ENCODE assay signal across 22 cellular contexts in the genomic region with DNA sequence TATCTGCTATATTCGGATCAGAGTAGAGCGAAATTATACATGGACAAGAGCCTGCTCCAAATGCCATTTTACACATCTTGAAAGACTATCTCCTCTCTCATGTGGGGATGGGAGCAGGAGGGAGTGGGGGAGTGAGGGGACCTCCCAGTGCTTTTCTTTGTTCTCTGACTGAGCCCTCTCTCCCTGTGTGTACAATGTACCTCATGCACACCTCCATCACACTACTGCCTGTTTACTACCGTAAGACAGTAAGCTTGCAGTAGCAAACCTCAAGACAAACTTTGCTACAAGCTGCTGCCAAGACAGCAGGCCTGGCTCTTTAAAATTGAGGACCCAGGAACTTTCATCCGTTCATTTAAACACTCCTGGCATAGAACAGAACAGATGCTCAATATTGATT. TPM values are rescaled to one million over a fixed set of nuclear protein-coding genes. Genes with fewer than 3 reads are reported as not detected.
A peak's percentile ranks its signal among the peaks of the same experiment; 100 is the strongest.
DNase-seq lines count a peak whose midpoint lies in the region; ATAC-seq, FAIRE-seq and TF ChIP-seq lines count a peak whose summit lies in the region.
"Had no signal": no experiment of that assay in that cellular context is flagged by ENCODE, and none has a peak within 500 bp of the region (broad histone marks: within the 10 kb centered on the region; RNA-seq: fewer than 3 reads in every experiment).

No MANE protein-coding gene starts in this region.

- no peak overlapping the region for H2BK120ac ChIP-seq in mesendoderm (ENCODE audit: low read depth, low read length)

- H3K79me2 ChIP-seq in GM12878 (ENCODE audit: control insufficient read depth, insufficient read depth, low read length) = no peaks in the 10 kb centered on the region
- peaks cover 8% of the 10 kb centered on the region for H3K79me2 ChIP-seq in mesendoderm (ENCODE audit: control insufficient read depth, insufficient read depth, low read length)
- H3K79me2 ChIP-seq in OCI-LY7 (ENCODE audit: insufficient read depth, low read depth, low read length) = no peaks in the 10 kb centered on the region

- TF ChIP-seq EP300 in GM12878 (IDR thresholded peaks at IDR 0.05; ENCODE audit: borderline replicate concordance in 1 of 2, control insufficient read depth in 1 of 2, low read depth in 2 of 2, low read length in 2 of 2) = no peak

- TF ChIP-seq RAD21 in GM12878 (IDR thresholded peaks at IDR 0.05; ENCODE audit: insufficient read depth, low read depth, low read length) = no peak

- BruUV-seq in GM12878 (replicated peaks; lab: Mats Ljungman, UMichigan) (no TSS peak), OCI-LY7 (replicated peaks; lab: Mats Ljungman, UMichigan) (no TSS peak)

- H3K9me2 ChIP-seq in OCI-LY7 (ENCODE audit: insufficient read depth, low read length) = no peaks in the 10 kb centered on the region

- H3K4ac ChIP-seq in mesendoderm (ENCODE audit: low read depth, low read length) = no peak overlapping the region

- WGBS in GM12878 (ENCODE audit: insufficient coverage, insufficient replicate concordance, low lambda C conversion rate, missing lambda C conversion rate) = 63% methylated on average over 4 of the region's 4 CpGs
- no CpG with 5 or more reads among the region's 4 CpGs for WGBS in mesendoderm (ENCODE audit: extremely low coverage, insufficient coverage, low lambda C conversion rate)

- no peak for TF ChIP-seq POLR2A in GM12878 (IDR thresholded peaks at IDR 0.05; ENCODE audit: low read depth, low read length)

- H3K79me1 ChIP-seq in mesendoderm (ENCODE audit: low read length) = peaks cover 5% of the 10 kb centered on the region

- SMC1A ChIA-PET in GM12878 (lab: Charles Lee; ENCODE audit: uncharacterized antibody, unreplicated experiment) = interaction anchor here (0.9 to 11.5 kb wide), 9 partner anchors 10 to 51 kb away, joined by 3 to 139 read pairs (median 4); no protein-coding TSS in a partner anchor

- H3K9ac ChIP-seq in GM12878 (ENCODE audit: control insufficient read depth, insufficient read depth, low read length) (no peak overlapping the region), mesendoderm (ENCODE audit: low read length) (no peak overlapping the region)

- in situ Hi-C loops in GM12878 (cut with MboI) = no loop called here

- no peaks in the 10 kb centered on the region for H3K9me3 ChIP-seq in GM12878 (replicated peaks; ENCODE audit: control insufficient read depth, insufficient read depth, low read length)
- H3K9me3 ChIP-seq in OCI-LY7 (ENCODE audit: low read length) = no peaks in the 10 kb centered on the region
- H3K9me3 ChIP-seq: adrenal gland, Caco-2, spleen, suprapubic skin had no signal

- H3K36me3 ChIP-seq in GM12878 (ENCODE audit: control insufficient read depth in 2 of 2, insufficient read depth in 2 of 2, low read length in 1 of 2) (no peaks in the 10 kb centered on the region; a peak in 1 of 4 replicates), mesendoderm (ENCODE audit: control insufficient read depth, insufficient read depth, low read length) (no peaks in the 10 kb centered on the region), OCI-LY7 (ENCODE audit: insufficient read depth, low read length) (peaks cover 11% of the 10 kb centered on the region)
- H3K36me3 ChIP-seq: adrenal gland, spleen, suprapubic skin had no signal

- H3K23ac ChIP-seq in mesendoderm (ENCODE audit: low read length) = no peak overlapping the region

- H2BK5ac ChIP-seq in mesendoderm (ENCODE audit: low read length) = no peak overlapping the region

- H4K5ac ChIP-seq in mesendoderm (ENCODE audit: low read length) = no peak overlapping the region

- H3K4me1 ChIP-seq in GM12878 (ENCODE audit: control insufficient read depth, insufficient read depth, low read length) (no peaks in the 10 kb centered on the region), mesendoderm (ENCODE audit: control insufficient read depth, low read depth, low read length) (peaks cover 3% of the 10 kb centered on the region), OCI-LY7 (ENCODE audit: insufficient read depth, low read length, poor library complexity, severe bottlenecking) (peaks cover 4% of the 10 kb centered on the region)
- H3K4me1 ChIP-seq: adrenal gland, spleen had no signal

- ATAC-seq in GM12878 = peak; percentile 18; the same call in 1 of the 3 replicates
- ATAC-seq: activated CD4-positive, alpha-beta T cell treated with anti-CD3 and anti-CD28 coated beads for 36 hours; esophagus mucosa; SK-N-SH treated with all-trans-retinoic acid at 6 μM for 48 hours had no signal

- no peak overlapping the region for H3K18ac ChIP-seq in mesendoderm (ENCODE audit: low read length)

- H2AK5ac ChIP-seq in mesendoderm (ENCODE audit: low read length) = no peak overlapping the region

- CTCF ChIA-PET in GM12878 (lab: Yijun Ruan, JAX) (interaction anchor here (0.8 to 2.5 kb wide), 7 partner anchors 8 to 63 kb away, joined by 3 to 10 read pairs (median 3); no protein-coding TSS in a partner anchor), OCI-LY7 (lab: Charles Lee; ENCODE audit: unreplicated experiment) (no interaction called here)

- no peak for FAIRE-seq in GM12878 (lab: Jason Lieb, UNC)

- H3K27ac ChIP-seq in GM12878 (ENCODE audit: control insufficient read depth, insufficient read depth) = no peak overlapping the region
- H3K27ac ChIP-seq in mesendoderm (ENCODE audit: low read depth, low read length) = no peak overlapping the region
- no peak overlapping the region for H3K27ac ChIP-seq in OCI-LY7 (ENCODE audit: low read depth, low read length, poor library complexity, severe bottlenecking)
- H3K27ac ChIP-seq: adrenal gland, spleen had no signal

- peak; percentile 26 for DNase-seq in COR-L47 (lab: John Stamatoyannopoulos, UW)
- DNase-seq in NCI-H146 treated with DMSO at 0.1 percent for 48 hours (lab: John Stamatoyannopoulos, UW; ENCODE audit: unreplicated experiment) = peak; percentile 92
- no peak for DNase-seq in GM12878 (ENCODE audit: low read depth, low spot score)
- DNase-seq in mesendoderm = no peak
- DNase-seq in NCI-H2227 treated with DMSO at 0.1 percent for 48 hours (lab: John Stamatoyannopoulos, UW) = no peak
- DNase-seq in DMS79 treated with DMSO at 0.1 percent for 48 hours (lab: John Stamatoyannopoulos, UW) = no peak
- no peak for DNase-seq in OCI-LY7 (ENCODE audit: low spot score)
- no peak for DNase-seq in stimulated activated CD4-positive, alpha-beta T cell treated with anti-CD3 and anti-CD28 coated beads, Interleukin-2, amount 100 ng/mL, for 48 hours
- DNase-seq: activated CD4-positive, alpha-beta T cell treated with anti-CD3 and anti-CD28 coated beads for 36 hours; activated gamma-delta T cell; adrenal gland; Caco-2; caudate nucleus; HCEC 1CT; immature natural killer cell; NCI-H1048; NCI-H526 treated with DMSO at 0.1 percent for 48 hours; nephron progenitor cell; spleen had no signal

- H3K4me3 ChIP-seq in GM12878 (no peak overlapping the region), mesendoderm (ENCODE audit: low read length) (no peak overlapping the region), OCI-LY7 (ENCODE audit: low read depth, low read length, poor library complexity, severe bottlenecking) (no peak overlapping the region)
- H3K4me3 ChIP-seq: adrenal gland, spleen, suprapubic skin had no signal

- H4K20me1 ChIP-seq in GM12878 (ENCODE audit: control insufficient read depth, insufficient read depth) = no peaks in the 10 kb centered on the region
- H4K20me1 ChIP-seq in OCI-LY7 (ENCODE audit: insufficient read depth, low read length) = no peaks in the 10 kb centered on the region

- H3K4me2 ChIP-seq in GM12878 (ENCODE audit: control insufficient read depth, insufficient read depth) (no peak overlapping the region), mesendoderm (ENCODE audit: low read length) (no peak overlapping the region), OCI-LY7 (ENCODE audit: low read length) (no peak overlapping the region)

- H2AFZ ChIP-seq in GM12878 (ENCODE audit: control insufficient read depth, low read depth, low read length) = no peak overlapping the region
- H2AFZ ChIP-seq in OCI-LY7 (ENCODE audit: low read length) = no peak overlapping the region

- TF ChIP-seq CTCF in GM12878 (IDR thresholded peaks at IDR 0.05 in 2 of 3, conservative IDR thresholded peaks at IDR 0.05 in 1 of 3; ENCODE audit: control insufficient read depth in 2 of 3, extremely low read depth in 1 of 3, insufficient read depth in 1 of 3, low read depth in 3 of 3, low read length in 3 of 3) (no peak), OCI-LY7 (conservative IDR thresholded peaks at IDR 0.05; ENCODE audit: low read length) (no peak)

- intact Hi-C loops in GM12878 (cut with micrococcal nuclease; ENCODE audit: unreplicated experiment) = no loop called here
- intact Hi-C loops in OCI-LY7 (cut with micrococcal nuclease; ENCODE audit: unreplicated experiment) = no loop called here

- H3K27me3 ChIP-seq in GM12878 (replicated peaks in 1 of 2; ENCODE audit: control insufficient read depth in 2 of 2, insufficient read depth in 2 of 2, low read length in 1 of 2) (peaks cover 0 to 2% of the 10 kb centered on the region in 2 experiments; a peak in 1 of 4 replicates), mesendoderm (ENCODE audit: insufficient read depth, low read length, poor library complexity) (no peaks in the 10 kb centered on the region)
- H3K27me3 ChIP-seq: adrenal gland, spleen, suprapubic skin had no signal

- POLR2A ChIA-PET in GM12878 (lab: Charles Lee) = interaction anchor here (0.6 to 1.0 kb wide), 2 partner anchors 9 to 46 kb away, joined by 3 to 4 read pairs; no protein-coding TSS in a partner anchor
- POLR2A ChIA-PET in OCI-LY7 (lab: Charles Lee) = interaction anchor here (0.7 kb wide), 4 partner anchors 9 to 622 kb away, joined by 3 to 5 read pairs (median 3); no protein-coding TSS in a partner anchor

- RAD21 ChIA-PET in GM12878 (lab: Charles Lee; ENCODE audit: unreplicated experiment) = interaction anchor here (1.0 to 3.2 kb wide), 6 partner anchors 9 to 274 kb away, joined by 3 to 14 read pairs (median 4); no protein-coding TSS in a partner anchor

- H2BK15ac ChIP-seq in mesendoderm (replicated peaks; ENCODE audit: low read depth) = no peak overlapping the region

- peak overlapping the region; percentile 22 for H3K56ac ChIP-seq in mesendoderm (ENCODE audit: low read length)

- H4K8ac ChIP-seq in mesendoderm (ENCODE audit: low read depth, low read length) = no peak overlapping the region

RNA-seq across cellular contexts. Expression of a gene that starts 7.2 kb away (rescaled TPM):
- total RNA-seq in GM12878 (2013; cell fraction: nucleolus; rRNA removed) = 39.6 and 44.5 TPM in 2 replicates
- total RNA-seq in GM12878 (2014; rRNA removed) = 0.56 and 2.0 TPM in 2 replicates
- total RNA-seq in GM12878 (2014; rRNA removed; fragmentation: Illumina TruSeq; extraction: Trizol) = 0.64 and 0.67 TPM in 2 replicates
- total RNA-seq in GM12878 (2021) = 1.2 and 2.7 TPM in 2 replicates
- 0.04 TPM for polyA plus RNA-seq in GM12878 (2011; ENCODE audit: low read depth)
- polyA plus RNA-seq in GM12878 (2011; rRNA removed) = 10.3 and 14.1 TPM in 2 replicates
- polyA plus RNA-seq in GM12878 (2011; cell fraction: cytosol; rRNA removed) = 7.1 and 10.2 TPM in 2 replicates
- polyA plus RNA-seq in GM12878 (2011; cell fraction: nucleus; rRNA removed) = 28.6 and 29.1 TPM in 2 replicates
- polyA plus RNA-seq in GM12878 (2012) = 0.10 and 0.11 TPM in 2 replicates
- 0.35 and 1.1 TPM in 2 replicates for polyA plus RNA-seq in GM12878 (2014; fragmentation: Illumina TruSeq; extraction: Trizol)
- polyA plus RNA-seq in GM12878 (2014; fragmentation: Nextera tagmentation; extraction: Ambion mirVana) = under 1 TPM; 0.26 to 0.66 TPM
- 0.67 and 0.72 TPM in 2 replicates for polyA plus RNA-seq in GM12878 (2014; rRNA removed)
- polyA plus RNA-seq in GM12878 (2016; fragmentation: Nextera tagmentation; extraction: Ambion mirVana) = 1 to 10 TPM; 1.6 TPM
- polyA minus RNA-seq in GM12878 (2011; rRNA and poly(A)+ RNA removed) = 49.2 and 80.0 TPM in 2 replicates
- 22.2 and 29.9 TPM in 2 replicates for polyA minus RNA-seq in GM12878 (2011; cell fraction: cytosol; rRNA and poly(A)+ RNA removed)
- polyA minus RNA-seq in GM12878 (2011; cell fraction: nucleus; rRNA and poly(A)+ RNA removed) = 38.2 and 59.5 TPM in 2 replicates
- 23.1 TPM for polyA plus RNA-seq in mesendoderm (2013, experiment 1 of 2)
- 23.1 TPM for polyA plus RNA-seq in mesendoderm (2013, experiment 2 of 2)
- total RNA-seq in OCI-LY7 (2014; rRNA removed; shearing (Covaris generic)) = 2.7 TPM in 2 replicates
- 10.6 and 12.7 TPM in 2 replicates for total RNA-seq in OCI-LY7 (2022)

Comparison
In these comparisons a context has a peak if more than half of its experiments do, and no peak if none do; other contexts are left out.
1. DNase-seq: peak in COR-L47 (single experiment) and NCI-H146 treated with DMSO at 0.1 percent for 48 hours (single experiment); none in GM12878 (single experiment), mesendoderm (single experiment), NCI-H2227 treated with DMSO at 0.1 percent for 48 hours (single experiment), DMS79 treated with DMSO at 0.1 percent for 48 hours (single experiment), OCI-LY7 (single experiment) and stimulated activated CD4-positive, alpha-beta T cell treated with anti-CD3 and anti-CD28 coated beads, Interleukin-2, amount 100 ng/mL, for 48 hours (0 of 2).